20 cellular contexts compared by ENCODE assay signal in the genomic region with DNA sequence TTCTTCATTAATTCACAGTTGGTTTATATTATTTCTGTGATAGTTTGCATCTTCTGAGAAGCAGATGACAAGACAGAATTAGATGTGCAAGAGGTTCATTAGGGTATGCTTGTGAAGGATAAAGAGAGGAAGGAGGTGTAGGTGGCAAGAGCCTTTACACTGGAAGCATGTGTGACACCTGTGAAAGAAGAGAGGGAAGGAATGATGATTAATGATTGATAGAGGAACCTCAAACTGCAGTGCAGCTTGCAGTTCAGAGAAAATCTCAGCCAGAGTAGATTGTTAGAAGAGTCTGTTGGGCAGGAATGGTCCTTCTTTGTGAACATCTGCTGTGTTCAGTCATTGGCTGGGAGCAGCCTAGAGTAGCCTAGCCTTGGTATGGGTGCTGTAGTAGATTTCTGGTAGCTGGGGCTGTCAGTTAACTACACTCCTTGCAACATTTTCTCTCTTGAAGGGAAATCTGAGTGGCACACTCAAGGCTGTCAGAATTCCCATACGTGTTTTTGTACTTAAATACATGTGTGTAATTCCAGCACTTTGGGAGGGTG.
"Had no signal": no experiment of that assay in that cellular context is flagged by ENCODE, and none has a peak within 500 bp of the region (broad histone marks: within the 10 kb centered on the region; RNA-seq: fewer than 3 reads in every experiment).

No MANE protein-coding gene starts in this region.

- H3K27me3 Mint-ChIP-seq: activated CD4-positive, alpha-beta T cell treated with anti-CD3 and anti-CD28 coated beads, Interleukin-2, amount 10 ng/mL, durations not matched to agents 7 days and 5 days had no signal

- DNase-seq: activated CD4-positive, alpha-beta T cell treated with anti-CD3 and anti-CD28 coated beads, Interleukin-2, amount 10 ng/mL, durations not matched to agents 7 days and 5 days; activated CD4-positive, CD25-positive, alpha-beta regulatory T cell; activated CD8-positive, alpha-beta memory T cell treated with anti-CD3 and anti-CD28 coated beads for 24 hours; anterior cingulate cortex; dermis blood vessel endothelial cell; endodermal cell; immature natural killer cell; left cardiac atrium; mammary epithelial cell; natural killer cell; occipital lobe; stimulated activated CD4-positive, alpha-beta T cell treated with anti-CD3 and anti-CD28 coated beads, Interleukin-4, amount 100 ng/mL, for 1 hour; stimulated activated CD8-positive, alpha-beta memory T cell treated with anti-CD3 and anti-CD28 coated beads, Interleukin-4, amount 100 ng/mL, for 48 hours; stimulated activated naive CD8-positive, alpha-beta T cell treated with anti-CD3 and anti-CD28 coated beads, Interleukin-15, Interleukin-2, amounts not matched to agents 100 U/mL and 50 U/mL, for 24 hours had no signal

- H3K36me3 Mint-ChIP-seq: natural killer cell had no signal

- FAIRE-seq: TTC549, urothelium cell line had no signal

- H3K4me3 Mint-ChIP-seq: activated CD4-positive, alpha-beta T cell treated with anti-CD3 and anti-CD28 coated beads, Interleukin-2, amount 10 ng/mL, durations not matched to agents 7 days and 5 days; endodermal cell; immature natural killer cell; natural killer cell; T-helper 1 cell treated with Interleukin-12 subunit alpha and Interleukin-12 subunit beta and Interleukin-4 antibody, amounts not matched to agents 30 μg/mL and 1 μg/mL, for 36 hours had no signal

- ATAC-seq: activated naive CD4-positive, alpha-beta T cell treated with anti-CD3 and anti-CD28 coated beads, Interleukin-2, amount 50 U/mL, for 72 hours; left cardiac atrium; natural killer cell; sciatic nerve; stimulated activated naive CD8-positive, alpha-beta T cell treated with anti-CD3 and anti-CD28 coated beads, Interleukin-15, Interleukin-2, amounts not matched to agents 100 U/mL and 50 U/mL, for 24 hours had no signal

- H3K9me3 Mint-ChIP-seq: activated CD4-positive, alpha-beta T cell treated with anti-CD3 and anti-CD28 coated beads, Interleukin-2, amount 10 ng/mL, durations not matched to agents 7 days and 5 days; activated naive CD4-positive, alpha-beta T cell treated with anti-CD3 and anti-CD28 coated beads, Interleukin-2, amount 50 U/mL, for 72 hours; activated T-helper 2 cell treated with anti-CD3 and anti-CD28 coated beads, Interferon-gamma antibody, Interleukin-2, Interleukin-4, amounts not matched to agents 10 μg/mL and 5 μg/mL and 100 μg/mL, durations not matched to agents 14 hours and 24 hours and 36 hours; endodermal cell; immature natural killer cell; natural killer cell; T-helper 1 cell treated with Interleukin-12 subunit alpha and Interleukin-12 subunit beta and Interleukin-4 antibody, amounts not matched to agents 30 μg/mL and 1 μg/mL, for 36 hours had no signal

- H3K27ac Mint-ChIP-seq: activated CD4-positive, alpha-beta T cell treated with anti-CD3 and anti-CD28 coated beads, Interleukin-2, amount 10 ng/mL, durations not matched to agents 7 days and 5 days; activated T-helper 2 cell treated with anti-CD3 and anti-CD28 coated beads, Interferon-gamma antibody, Interleukin-2, Interleukin-4, amounts not matched to agents 10 μg/mL and 5 μg/mL and 100 μg/mL, durations not matched to agents 14 hours and 24 hours and 36 hours; endodermal cell; natural killer cell; T-helper 1 cell treated with Interleukin-12 subunit alpha and Interleukin-12 subunit beta and Interleukin-4 antibody, amounts not matched to agents 30 μg/mL and 1 μg/mL, for 36 hours had no signal
